8 cellular contexts compared by ENCODE assay signal in the genomic region with DNA sequence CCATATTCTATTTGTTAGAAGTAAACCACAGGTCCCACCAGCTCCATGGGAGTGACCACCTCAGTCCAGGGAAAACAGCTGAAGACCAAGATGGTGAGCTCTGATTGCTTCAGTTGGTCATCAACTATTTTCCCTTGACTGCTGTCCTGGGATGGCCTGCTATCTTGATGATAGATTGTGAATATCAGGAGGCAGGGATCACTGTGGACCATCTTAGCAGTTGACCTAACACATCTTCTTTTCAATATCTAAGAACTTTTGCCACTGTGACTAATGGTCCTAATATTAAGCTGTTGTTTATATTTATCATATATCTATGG. TPM values are rescaled to one million over a fixed set of nuclear protein-coding genes. Genes with fewer than 3 reads are reported as not detected.
"Had no signal": no experiment of that assay in that cellular context is flagged by ENCODE, and none has a peak within 500 bp of the region (broad histone marks: within the 10 kb centered on the region; RNA-seq: fewer than 3 reads in every experiment).

No MANE protein-coding gene starts in this region.

- ATAC-seq: GM12878 had no signal

- FAIRE-seq: G401.6, GM12878, GM12891, GM12892, GM18507 had no signal

- H3K4me3 ChIP-seq: GM12878 had no signal

- DNase-seq: GDM1, GF-D8 had no signal

RNA-seq across cellular contexts. Expression of a gene that starts 16.1 kb away (rescaled TPM):
- total RNA-seq: G401, GM12878 had no signal

RNA-seq across cellular contexts. Expression of a gene that starts 55.7 kb away (rescaled TPM):
- total RNA-seq: G401 had no signal
